In genomic region chr6:131065824-131066171, GRCh38 we compare ENCODE assay signal across 23 cellular contexts.
"Had no signal": no experiment of that assay in that cellular context is flagged by ENCODE, and none has a peak within 500 bp of the region (broad histone marks: within the 10 kb centered on the region; RNA-seq: fewer than 3 reads in every experiment).

No MANE protein-coding gene starts in this region.

- H3K27me3 ChIP-seq: brain microvascular endothelial cell, foreskin keratinocyte, suprapubic skin, vagina had no signal

- H3K4me3 ChIP-seq: coronary artery, lung, prostate gland, suprapubic skin, vagina had no signal

- H3K27ac Mint-ChIP-seq: activated B cell treated with CpG ODN at 0.5 μM for 24 hours; activated CD4-positive, alpha-beta memory T cell treated with anti-CD3 and anti-CD28 coated beads for 36 hours; stimulated activated naive CD8-positive, alpha-beta T cell treated with anti-CD3 and anti-CD28 coated beads, Interleukin-15, amount 100 ng/mL, for 72 hours had no signal

- H3K27me3 Mint-ChIP-seq: activated B cell treated with CpG ODN at 0.5 μM for 24 hours; activated CD4-positive, alpha-beta memory T cell treated with anti-CD3 and anti-CD28 coated beads for 36 hours; stimulated activated naive CD8-positive, alpha-beta T cell treated with anti-CD3 and anti-CD28 coated beads, Interleukin-15, amount 100 ng/mL, for 72 hours had no signal

- FAIRE-seq: keratinocyte, small intestine had no signal

- H3K4me1 ChIP-seq: prostate gland had no signal

- H3K36me3 ChIP-seq: brain microvascular endothelial cell, prostate gland, suprapubic skin, vagina had no signal

- ATAC-seq: foreskin keratinocyte; left lobe of liver; right cardiac atrium; stimulated activated naive CD8-positive, alpha-beta T cell treated with anti-CD3 and anti-CD28 coated beads, Interleukin-15, amount 100 ng/mL, for 72 hours had no signal

- H3K4me3 Mint-ChIP-seq: activated B cell treated with CpG ODN at 0.5 μM for 24 hours; activated CD4-positive, alpha-beta memory T cell treated with anti-CD3 and anti-CD28 coated beads for 36 hours; stimulated activated naive CD8-positive, alpha-beta T cell treated with anti-CD3 and anti-CD28 coated beads, Interleukin-15, amount 100 ng/mL, for 72 hours had no signal

- DNase-seq: activated B cell treated with CpG ODN at 0.5 μM for 24 hours; activated CD4-positive, alpha-beta memory T cell treated with anti-CD3 and anti-CD28 coated beads for 36 hours; activated CD4-positive, alpha-beta T cell treated with anti-CD3 and anti-CD28 coated beads for 4 hours; activated naive CD4-positive, alpha-beta T cell treated with Interleukin-2 at 50 U/mL for 16 hours; anterior cingulate cortex; brain microvascular endothelial cell; central memory CD4-positive, alpha-beta T cell; foreskin keratinocyte; glutamatergic neuron; right cardiac atrium; stimulated activated CD4-positive, alpha-beta T cell treated with anti-CD3 and anti-CD28 coated beads, Interleukin-15, amount 100 ng/mL, for 24 hours; stimulated activated CD4-positive, alpha-beta T cell treated with anti-CD3 and anti-CD28 coated beads, Interleukin-2, amount 100 ng/mL, for 48 hours; stimulated activated naive CD8-positive, alpha-beta T cell treated with anti-CD3 and anti-CD28 coated beads, Interleukin-15, amount 100 ng/mL, for 72 hours; T-helper 9 cell; trophoblast cell had no signal

- H3K36me3 Mint-ChIP-seq: activated CD4-positive, alpha-beta memory T cell treated with anti-CD3 and anti-CD28 coated beads for 36 hours had no signal

- H3K27ac ChIP-seq: brain microvascular endothelial cell, coronary artery, foreskin keratinocyte, prostate gland, suprapubic skin, vagina had no signal

- H3K9me3 ChIP-seq: prostate gland, suprapubic skin, vagina had no signal
